ENCODE assay signal across 8 cellular contexts in the genomic region with DNA sequence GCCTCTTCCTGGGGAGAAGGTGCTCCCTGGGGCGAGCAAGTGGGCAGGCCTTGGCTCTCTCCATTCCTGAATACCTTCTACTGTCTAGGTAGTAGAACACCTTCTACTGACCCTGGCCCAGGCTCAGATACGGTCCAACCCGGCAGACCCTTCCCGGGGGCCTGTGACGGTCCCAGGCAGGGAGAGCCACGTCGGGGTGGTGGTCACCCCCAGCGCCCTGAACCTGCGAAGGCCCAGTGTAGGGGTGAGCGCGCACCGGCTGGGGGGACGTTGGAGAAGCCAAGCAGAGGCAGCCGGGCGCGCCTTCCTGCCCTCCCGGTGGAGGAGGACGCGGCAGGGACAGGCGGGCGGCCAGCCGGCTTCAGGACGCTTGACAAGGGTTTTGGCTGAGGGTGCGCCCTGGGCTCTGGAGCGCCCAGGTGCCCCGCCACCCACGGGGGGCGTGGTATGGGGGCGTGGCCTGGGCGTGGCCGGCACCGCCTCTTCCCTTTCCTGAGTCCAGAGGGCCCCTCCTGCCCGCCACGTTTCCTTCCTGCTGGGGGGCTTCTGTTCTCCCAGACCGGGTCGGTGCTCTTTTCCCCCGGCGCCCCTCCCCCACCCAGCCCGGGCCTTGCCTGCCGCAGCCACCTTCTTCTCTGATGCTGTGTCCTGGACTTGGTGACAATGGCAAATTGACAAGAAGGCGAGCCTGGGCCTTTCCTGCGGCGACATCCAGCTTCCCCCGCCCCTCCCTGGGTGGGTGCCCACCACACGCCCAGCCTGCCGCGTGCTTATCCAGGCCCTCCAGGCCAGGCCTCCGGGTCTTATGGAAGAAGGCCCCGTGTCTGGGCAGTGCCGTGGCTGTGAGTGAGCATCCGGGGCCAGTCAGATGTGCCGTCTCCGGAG. TPM values are rescaled to one million over a fixed set of nuclear protein-coding genes. Genes with fewer than 3 reads are reported as not detected.
A peak's percentile ranks its signal among the peaks of the same experiment; 100 is the strongest.
DNase-seq lines count a peak whose midpoint lies in the region; ATAC-seq and TF ChIP-seq lines count a peak whose summit lies in the region.

No MANE protein-coding gene starts in this region.

- peak overlapping the region; percentile 63 for H3K27ac Mint-ChIP-seq in activated B cell treated with CpG ODN at 0.5 μM for 24 hours

- no peaks in the 10 kb centered on the region for H3K36me3 Mint-ChIP-seq in activated B cell treated with CpG ODN at 0.5 μM for 24 hours (ENCODE audit: low read depth)

- H3K4me3 Mint-ChIP-seq in activated B cell treated with CpG ODN at 0.5 μM for 24 hours: peak overlapping the region; percentile 86

- CTCF ChIA-PET in GM10248 (lab: Yijun Ruan, JAX) (interaction anchor here (1.1 to 1.6 kb wide), 5 partner anchors 10 to 63 kb away, joined by 3 to 7 read pairs (median 4); no protein-coding TSS in a partner anchor), activated B cell treated with CpG ODN at 0.5 μM for 24 hours (lab: Charles Lee) (no interaction called here)

- intact Hi-C loops in activated B cell treated with CpG ODN at 0.5 μM for 24 hours (cut with micrococcal nuclease): loop anchor here (1.0 to 2.0 kb wide), 2 partner anchors 25 to 49 kb away; a partner anchor contains a TSS

- H3K4me1 Mint-ChIP-seq in activated B cell treated with CpG ODN at 0.5 μM for 24 hours: peaks cover 9% of the 10 kb centered on the region

- H3K27me3 Mint-ChIP-seq in activated B cell treated with CpG ODN at 0.5 μM for 24 hours: peaks cover 2% of the 10 kb centered on the region

- DNase-seq in GM10248 (ENCODE audit: extremely low spot score): peak; percentile 93
- peak; percentile 83 for DNase-seq in activated B cell treated with CpG ODN at 0.5 μM for 24 hours
- DNase-seq in cerebellar cortex (ENCODE audit: low spot score): peak; percentile 33
- peak; percentile 46 for DNase-seq in mucosa of gallbladder (ENCODE audit: low spot score)
- DNase-seq in stimulated activated CD8-positive, alpha-beta memory T cell treated with anti-CD3 and anti-CD28 coated beads, Interleukin-7, amount 100 ng/mL, for 48 hours (ENCODE audit: extremely low read depth in 1 of 2, low read depth in 1 of 2): peak; percentile 63 to 68
- DNase-seq in NCI-H1694 treated with DMSO at 0.1 percent for 48 hours (lab: John Stamatoyannopoulos, UW): no peak
- no peak for DNase-seq in NCI-H1105 (lab: John Stamatoyannopoulos, UW)

- POLR2A ChIA-PET in GM10248 (lab: Yijun Ruan, JAX): interaction anchor here (0.7 kb wide), 1 partner anchor 171 kb away, joined by 3 read pairs; no protein-coding TSS in a partner anchor
- POLR2A ChIA-PET in activated B cell treated with CpG ODN at 0.5 μM for 24 hours (lab: Charles Lee): interaction anchor here (0.8 kb wide), 1 partner anchor 29 kb away, joined by 3 read pairs; no protein-coding TSS in a partner anchor

- TF ChIP-seq CTCF in GM10248 (IDR thresholded peaks at IDR 0.05; ENCODE audit: control extremely low read depth, extremely low read depth, low read depth, missing control alignments) (no peak), activated B cell treated with CpG ODN at 0.5 μM for 24 hours (IDR thresholded peaks at IDR 0.05) (no peak)

- H3K9me3 Mint-ChIP-seq in activated B cell treated with CpG ODN at 0.5 μM for 24 hours: no peaks in the 10 kb centered on the region

- ATAC-seq in HG02885 (IDR thresholded peaks at IDR 0.05; ENCODE audit: poor library complexity, unreplicated experiment): peak; percentile 89
- ATAC-seq in activated B cell treated with CpG ODN at 0.5 μM for 24 hours (ENCODE audit: low read depth): peak; percentile 95

RNA-seq across cellular contexts. Expression of a gene that starts 24.5 kb away (rescaled TPM):
- total RNA-seq in activated B cell treated with CpG ODN at 0.5 μM for 24 hours (16.2 and 18.8 TPM in 2 replicates), mucosa of gallbladder (54.0 TPM)

RNA-seq across cellular contexts. Expression of a gene that starts 56.4 kb away (rescaled TPM):
- total RNA-seq in activated B cell treated with CpG ODN at 0.5 μM for 24 hours (2.6 and 3.1 TPM in 2 replicates), mucosa of gallbladder (8.7 TPM)

Comparison
In these comparisons a context has a peak if more than half of its experiments do, and no peak if none do; other contexts are left out.
1. DNase-seq: peak in GM10248 (single experiment), activated B cell treated with CpG ODN at 0.5 μM for 24 hours (single experiment), cerebellar cortex (single experiment), mucosa of gallbladder (single experiment) and stimulated activated CD8-positive, alpha-beta memory T cell treated with anti-CD3 and anti-CD28 coated beads, Interleukin-7, amount 100 ng/mL, for 48 hours (2 of 2); none in NCI-H1694 treated with DMSO at 0.1 percent for 48 hours (single experiment) and NCI-H1105 (single experiment).